ENCODE assay signal across 5 cellular contexts in the genomic region with DNA sequence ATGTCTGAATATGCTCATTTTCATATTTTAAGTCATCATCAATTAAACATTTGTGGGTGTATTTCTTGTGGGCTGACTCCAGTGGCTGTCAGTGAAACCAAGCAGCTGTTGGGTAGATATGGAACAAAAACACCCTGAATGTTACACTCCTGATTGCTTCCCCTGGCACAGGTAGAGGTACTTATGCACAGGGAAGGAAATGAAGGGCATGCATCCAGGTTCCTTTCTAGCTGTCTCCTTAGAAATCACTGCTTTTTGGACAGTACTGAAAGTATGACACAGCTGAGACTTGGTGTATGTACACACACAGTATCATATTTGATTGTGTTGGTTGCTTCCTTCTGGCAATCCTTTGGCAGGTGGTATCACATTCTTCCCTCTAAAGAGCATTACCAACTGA.
"Had no signal": no experiment of that assay in that cellular context is flagged by ENCODE, and none has a peak within 500 bp of the region (broad histone marks: within the 10 kb centered on the region; RNA-seq: fewer than 3 reads in every experiment).

No MANE protein-coding gene starts in this region.

- H3K27ac ChIP-seq: GM23248 had no signal

- H2AFZ ChIP-seq: GM23248 had no signal

- DNase-seq: GM23248, GOT3, H7, HCEC 1CT, IMR-90 had no signal

- H3K9ac ChIP-seq: GM23248 had no signal
